In genomic region chr20:25008388-25009217, GRCh38 we compare ENCODE assay signal across 26 cellular contexts. TPM values are rescaled to one million over a fixed set of nuclear protein-coding genes. Genes with fewer than 3 reads are reported as not detected.
DNase-seq lines count a peak whose midpoint lies in the region; ATAC-seq and TF ChIP-seq lines count a peak whose summit lies in the region.
"Had no signal": no experiment of that assay in that cellular context is flagged by ENCODE, and none has a peak within 500 bp of the region (broad histone marks: within the 10 kb centered on the region; RNA-seq: fewer than 3 reads in every experiment).

No MANE protein-coding gene starts in this region.

- POLR2A ChIA-PET in activated CD4-positive, alpha-beta memory T cell treated with anti-CD3 and anti-CD28 coated beads, Interleukin-2, amount 10 ng/mL, durations not matched to agents 7 days and 5 days (lab: Charles Lee) = interaction anchor here (0.7 kb wide), 1 partner anchor 17 kb away, joined by 3 read pairs; no protein-coding TSS in a partner anchor
- POLR2A ChIA-PET in activated CD4-positive, alpha-beta memory T cell treated with anti-CD3 and anti-CD28 coated beads for 36 hours (lab: Charles Lee) = no interaction called here
- POLR2A ChIA-PET in naive thymus-derived CD8-positive, alpha-beta T cell (lab: Charles Lee) = interaction anchor here (0.6 to 0.9 kb wide), 2 partner anchors 33 to 51 kb away, joined by 3 read pairs; no protein-coding TSS in a partner anchor

- H3K27ac Mint-ChIP-seq in activated CD4-positive, alpha-beta memory T cell treated with anti-CD3 and anti-CD28 coated beads, Interleukin-2, amount 10 ng/mL, durations not matched to agents 7 days and 5 days = no peak overlapping the region
- H3K27ac Mint-ChIP-seq in activated CD4-positive, alpha-beta memory T cell treated with anti-CD3 and anti-CD28 coated beads for 36 hours = no peak overlapping the region
- peak overlapping the region in 2 of 10 donors; percentile 20 to 61 for H3K27ac Mint-ChIP-seq in naive thymus-derived CD8-positive, alpha-beta T cell
- H3K27ac Mint-ChIP-seq: activated CD8-positive, alpha-beta T cell treated with anti-CD3 and anti-CD28 coated beads, Interleukin-2, amount 10 ng/mL, durations not matched to agents 7 days and 5 days; activated naive CD8-positive, alpha-beta T cell treated with anti-CD3 and anti-CD28 coated beads, Interleukin-2, amount 50 U/mL, for 24 hours; activated T-helper 1 cell treated with anti-CD3 and anti-CD28 coated beads, Interleukin-12 subunit alpha, Interleukin-12 subunit beta, Interleukin-2, Interleukin-4 antibody, amounts not matched to agents 30 ng/mL and 10 ng/mL and 1 ng/mL, durations not matched to agents 14 hours and 24 hours and 36 hours; stimulated activated memory B cell treated with anti-CD40 and anti-IgM and Interleukin-4, amounts not matched to agents 10 μg/mL and 1 μg/mL and 100 μg/mL, for 72 hours had no signal

- TF ChIP-seq EP300 in gastroesophageal sphincter (IDR thresholded peaks at IDR 0.05) = no peak
- no peak for TF ChIP-seq EP300 in sigmoid colon (IDR thresholded peaks at IDR 0.05)

- peaks cover 0 to 79% (median 0%) of the 10 kb centered on the region in 3 donors for H3K36me3 ChIP-seq in Peyer's patch
- H3K36me3 ChIP-seq in gastroesophageal sphincter = peaks cover 0 to 85% of the 10 kb centered on the region in 2 donors
- peaks cover 11 to 76% (median 41%) of the 10 kb centered on the region in 4 donors for H3K36me3 ChIP-seq in sigmoid colon
- H3K36me3 ChIP-seq: SJSA1 had no signal

- in situ Hi-C loops in GM13977 (cut with MboI; ENCODE audit: low pct_unique_long_range_greater_than_20kb, low sequenced_read_pairs, unreplicated experiment) = no loop called here

- H3K4me3 ChIP-seq in Peyer's patch (no peak overlapping the region), gastroesophageal sphincter (no peak overlapping the region), sigmoid colon (no peak overlapping the region)
- H3K4me3 ChIP-seq: lower lobe of right lung, SJSA1, suprapubic skin had no signal

- DNase-seq in activated CD4-positive, alpha-beta memory T cell treated with anti-CD3 and anti-CD28 coated beads, Interleukin-2, amount 10 ng/mL, durations not matched to agents 7 days and 5 days = peak; percentile 11
- DNase-seq in activated CD4-positive, alpha-beta memory T cell treated with anti-CD3 and anti-CD28 coated beads for 36 hours = no peak
- DNase-seq in Peyer's patch (peak; percentile 2 to 48 (median 48)), sigmoid colon (peak; percentile 57), GM13977 (ENCODE audit: low spot score) (no peak), activated gamma-delta T cell (lab: John Stamatoyannopoulos, UW) (no peak)
- DNase-seq in naive thymus-derived CD8-positive, alpha-beta T cell = no peak
- DNase-seq: activated CD8-positive, alpha-beta T cell treated with anti-CD3 and anti-CD28 coated beads, Interleukin-2, amount 10 ng/mL, durations not matched to agents 7 days and 5 days; activated naive CD8-positive, alpha-beta T cell treated with anti-CD3 and anti-CD28 coated beads, Interleukin-2, amount 50 U/mL, for 24 hours; effector memory CD4-positive, alpha-beta T cell; erythroblast; foreskin melanocyte; hypothalamus; lower lobe of right lung; NCI-H1092; NCI-H187 treated with DMSO at 0.1 percent for 48 hours; NCI-H526; stimulated activated CD4-positive, alpha-beta T cell treated with anti-CD3 and anti-CD28 coated beads, Interleukin-4, amount 100 ng/mL, for 1 hour had no signal

- H3K4me1 ChIP-seq in Peyer's patch = peaks cover 0 to 10% (median 0%) of the 10 kb centered on the region in 4 donors
- peaks cover 0 to 46% (median 11%) of the 10 kb centered on the region in 3 donors for H3K4me1 ChIP-seq in gastroesophageal sphincter
- H3K4me1 ChIP-seq in sigmoid colon = peaks cover 0 to 49% (median 30%) of the 10 kb centered on the region in 4 donors
- H3K4me1 ChIP-seq: lower lobe of right lung, suprapubic skin had no signal

- no peak overlapping the region for H3K4me3 Mint-ChIP-seq in activated CD4-positive, alpha-beta memory T cell treated with anti-CD3 and anti-CD28 coated beads, Interleukin-2, amount 10 ng/mL, durations not matched to agents 7 days and 5 days
- no peak overlapping the region for H3K4me3 Mint-ChIP-seq in activated CD4-positive, alpha-beta memory T cell treated with anti-CD3 and anti-CD28 coated beads for 36 hours
- no peak overlapping the region for H3K4me3 Mint-ChIP-seq in naive thymus-derived CD8-positive, alpha-beta T cell
- H3K4me3 Mint-ChIP-seq: activated CD8-positive, alpha-beta T cell treated with anti-CD3 and anti-CD28 coated beads, Interleukin-2, amount 10 ng/mL, durations not matched to agents 7 days and 5 days; activated naive CD8-positive, alpha-beta T cell treated with anti-CD3 and anti-CD28 coated beads, Interleukin-2, amount 50 U/mL, for 24 hours; activated T-helper 1 cell treated with anti-CD3 and anti-CD28 coated beads, Interleukin-12 subunit alpha, Interleukin-12 subunit beta, Interleukin-2, Interleukin-4 antibody, amounts not matched to agents 30 ng/mL and 10 ng/mL and 1 ng/mL, durations not matched to agents 14 hours and 24 hours and 36 hours; stimulated activated memory B cell treated with anti-CD40 and anti-IgM and Interleukin-4, amounts not matched to agents 10 μg/mL and 1 μg/mL and 100 μg/mL, for 72 hours had no signal

- no peak for ATAC-seq in gastroesophageal sphincter
- no peak for ATAC-seq in naive thymus-derived CD8-positive, alpha-beta T cell
- ATAC-seq: activated CD8-positive, alpha-beta T cell treated with anti-CD3 and anti-CD28 coated beads, Interleukin-2, amount 10 ng/mL, durations not matched to agents 7 days and 5 days; activated naive CD8-positive, alpha-beta T cell treated with anti-CD3 and anti-CD28 coated beads, Interleukin-2, amount 50 U/mL, for 24 hours; HCT116; lower lobe of right lung; stimulated activated memory B cell treated with anti-CD40 and anti-IgM and Interleukin-4, amounts not matched to agents 10 μg/mL and 1 μg/mL and 100 μg/mL, for 72 hours had no signal

- TF ChIP-seq POLR2A in Peyer's patch (IDR thresholded peaks at IDR 0.05) (no peak), gastroesophageal sphincter (IDR thresholded peaks at IDR 0.05) (no peak), sigmoid colon (IDR thresholded peaks at IDR 0.05) (no peak)

- TF ChIP-seq CTCF in Peyer's patch (IDR thresholded peaks at IDR 0.05) (no peak), gastroesophageal sphincter (IDR thresholded peaks at IDR 0.05) (no peak), sigmoid colon (IDR thresholded peaks at IDR 0.05) (no peak), GM13977 (IDR thresholded peaks at IDR 0.05; ENCODE audit: extremely low read depth, insufficient read depth, missing control alignments) (no peak)

- intact Hi-C loops in activated CD4-positive, alpha-beta memory T cell treated with anti-CD3 and anti-CD28 coated beads for 36 hours (cut with micrococcal nuclease) = no loop called here
- intact Hi-C loops in sigmoid colon (cut with DNase I) = no loop called here

- H3K27ac ChIP-seq in Peyer's patch = no peak overlapping the region
- peak overlapping the region in 3 of 4 donors; percentile 22 to 72 (median 55) for H3K27ac ChIP-seq in gastroesophageal sphincter
- H3K27ac ChIP-seq in sigmoid colon = peak overlapping the region in 3 of 4 donors; percentile 57 to 79 (median 64)
- H3K27ac ChIP-seq: 22Rv1, lower lobe of right lung, SJSA1, suprapubic skin had no signal

- H3K36me3 Mint-ChIP-seq in activated CD4-positive, alpha-beta memory T cell treated with anti-CD3 and anti-CD28 coated beads, Interleukin-2, amount 10 ng/mL, durations not matched to agents 7 days and 5 days (ENCODE audit: low read depth) = peaks cover 21% of the 10 kb centered on the region
- H3K36me3 Mint-ChIP-seq in activated CD4-positive, alpha-beta memory T cell treated with anti-CD3 and anti-CD28 coated beads for 36 hours = peaks cover 14% of the 10 kb centered on the region
- peaks cover 6 to 87% (median 26%) of the 10 kb centered on the region in 3 donors for H3K36me3 Mint-ChIP-seq in naive thymus-derived CD8-positive, alpha-beta T cell

- H3K27me3 ChIP-seq in Peyer's patch (no peaks in the 10 kb centered on the region), gastroesophageal sphincter (no peaks in the 10 kb centered on the region), sigmoid colon (no peaks in the 10 kb centered on the region)
- H3K27me3 ChIP-seq: SJSA1, suprapubic skin had no signal

- no peaks in the 10 kb centered on the region for H3K27me3 Mint-ChIP-seq in activated CD4-positive, alpha-beta memory T cell treated with anti-CD3 and anti-CD28 coated beads, Interleukin-2, amount 10 ng/mL, durations not matched to agents 7 days and 5 days
- H3K27me3 Mint-ChIP-seq in activated CD4-positive, alpha-beta memory T cell treated with anti-CD3 and anti-CD28 coated beads for 36 hours = no peaks in the 10 kb centered on the region
- no peaks in the 10 kb centered on the region for H3K27me3 Mint-ChIP-seq in naive thymus-derived CD8-positive, alpha-beta T cell
- H3K27me3 Mint-ChIP-seq: activated naive CD8-positive, alpha-beta T cell treated with anti-CD3 and anti-CD28 coated beads, Interleukin-2, amount 50 U/mL, for 24 hours; stimulated activated memory B cell treated with anti-CD40 and anti-IgM and Interleukin-4, amounts not matched to agents 10 μg/mL and 1 μg/mL and 100 μg/mL, for 72 hours had no signal

- no peaks in the 10 kb centered on the region for H3K4me1 Mint-ChIP-seq in activated CD4-positive, alpha-beta memory T cell treated with anti-CD3 and anti-CD28 coated beads, Interleukin-2, amount 10 ng/mL, durations not matched to agents 7 days and 5 days
- H3K4me1 Mint-ChIP-seq in activated CD4-positive, alpha-beta memory T cell treated with anti-CD3 and anti-CD28 coated beads for 36 hours (ENCODE audit: low read depth) = no peaks in the 10 kb centered on the region
- H3K4me1 Mint-ChIP-seq in naive thymus-derived CD8-positive, alpha-beta T cell = no peaks in the 10 kb centered on the region
- H3K4me1 Mint-ChIP-seq: activated naive CD8-positive, alpha-beta T cell treated with anti-CD3 and anti-CD28 coated beads, Interleukin-2, amount 50 U/mL, for 24 hours; stimulated activated memory B cell treated with anti-CD40 and anti-IgM and Interleukin-4, amounts not matched to agents 10 μg/mL and 1 μg/mL and 100 μg/mL, for 72 hours had no signal

- no peaks in the 10 kb centered on the region for H3K9me3 ChIP-seq in Peyer's patch
- no peaks in the 10 kb centered on the region for H3K9me3 ChIP-seq in gastroesophageal sphincter
- no peaks in the 10 kb centered on the region for H3K9me3 ChIP-seq in sigmoid colon
- H3K9me3 ChIP-seq: lower lobe of right lung, SJSA1, suprapubic skin had no signal

- no peaks in the 10 kb centered on the region for H3K9me3 Mint-ChIP-seq in activated CD4-positive, alpha-beta memory T cell treated with anti-CD3 and anti-CD28 coated beads, Interleukin-2, amount 10 ng/mL, durations not matched to agents 7 days and 5 days
- no peaks in the 10 kb centered on the region for H3K9me3 Mint-ChIP-seq in activated CD4-positive, alpha-beta memory T cell treated with anti-CD3 and anti-CD28 coated beads for 36 hours
- H3K9me3 Mint-ChIP-seq in naive thymus-derived CD8-positive, alpha-beta T cell = no peaks in the 10 kb centered on the region
- H3K9me3 Mint-ChIP-seq: activated naive CD8-positive, alpha-beta T cell treated with anti-CD3 and anti-CD28 coated beads, Interleukin-2, amount 50 U/mL, for 24 hours; activated T-helper 1 cell treated with anti-CD3 and anti-CD28 coated beads, Interleukin-12 subunit alpha, Interleukin-12 subunit beta, Interleukin-2, Interleukin-4 antibody, amounts not matched to agents 30 ng/mL and 10 ng/mL and 1 ng/mL, durations not matched to agents 14 hours and 24 hours and 36 hours; stimulated activated memory B cell treated with anti-CD40 and anti-IgM and Interleukin-4, amounts not matched to agents 10 μg/mL and 1 μg/mL and 100 μg/mL, for 72 hours had no signal

- CTCF ChIA-PET in activated CD4-positive, alpha-beta memory T cell treated with anti-CD3 and anti-CD28 coated beads, Interleukin-2, amount 10 ng/mL, durations not matched to agents 7 days and 5 days (lab: Charles Lee) = no interaction called here
- CTCF ChIA-PET in activated CD4-positive, alpha-beta memory T cell treated with anti-CD3 and anti-CD28 coated beads for 36 hours (lab: Charles Lee) = interaction anchor here (1.1 to 1.7 kb wide), 2 partner anchors 13 to 170 kb away, joined by 3 to 6 read pairs; no protein-coding TSS in a partner anchor

- WGBS in gastroesophageal sphincter (ENCODE audit: low coverage in 1 of 2), 2 donors = 95 to 97% methylated on average over 4 of the region's 11 CpGs
- WGBS in sigmoid colon, 2 donors = 95 to 96% methylated on average over 11 of the region's 11 CpGs

RNA-seq across cellular contexts. Expression of gene APMAP, which starts 16.1 kb away (rescaled TPM):
- 10 to 100 TPM; 44.1 to 46.5 TPM for total RNA-seq in activated CD4-positive, alpha-beta memory T cell treated with anti-CD3 and anti-CD28 coated beads, Interleukin-2, amount 10 ng/mL, durations not matched to agents 7 days and 5 days
- total RNA-seq in activated CD4-positive, alpha-beta memory T cell treated with anti-CD3 and anti-CD28 coated beads for 36 hours = 10 to 100 TPM; 45.5 to 46.6 TPM
- total RNA-seq in Peyer's patch = 10 to 100 TPM; 19.0 to 40.9 (median 31.6) TPM
- total RNA-seq in gastroesophageal sphincter = 10 to 100 TPM; 24.3 to 46.8 (median 35.9) TPM
- 10 to 100 TPM; 22.7 to 35.3 (median 28.9) TPM for total RNA-seq in sigmoid colon
- 10 to 100 TPM in 2 of 3 donors, 1 to 10 TPM in 1; 9.6 to 55.8 (median 25.2) TPM for polyA plus RNA-seq in sigmoid colon
- 10 to 100 TPM; 46.0 to 46.2 TPM for total RNA-seq in naive thymus-derived CD8-positive, alpha-beta T cell
- polyA plus RNA-seq in naive thymus-derived CD8-positive, alpha-beta T cell = 100 to 1,000 TPM in 1 of 3 donors, 10 to 100 TPM in 2; 74.5 to 234 (median 81.7) TPM

RNA-seq across cellular contexts. Expression of gene ACSS1, which starts 49.3 kb away (rescaled TPM):
- total RNA-seq in activated CD4-positive, alpha-beta memory T cell treated with anti-CD3 and anti-CD28 coated beads, Interleukin-2, amount 10 ng/mL, durations not matched to agents 7 days and 5 days = 10 to 100 TPM; 38.3 to 40.3 TPM
- total RNA-seq in activated CD4-positive, alpha-beta memory T cell treated with anti-CD3 and anti-CD28 coated beads for 36 hours = 10 to 100 TPM; 15.2 to 16.2 TPM
- 100 to 1,000 TPM in 3 of 4 donors, 10 to 100 TPM in 1; 49.5 to 160 (median 134) TPM for total RNA-seq in Peyer's patch
- total RNA-seq in gastroesophageal sphincter = 100 to 1,000 TPM in 1 of 4 donors, 10 to 100 TPM in 3; 44.7 to 105 (median 61.6) TPM
- 10 to 100 TPM; 27.1 to 41.0 (median 30.5) TPM for total RNA-seq in sigmoid colon
- 10 to 100 TPM; 20.1 to 24.7 (median 21.0) TPM for polyA plus RNA-seq in sigmoid colon
- total RNA-seq in naive thymus-derived CD8-positive, alpha-beta T cell = 10 to 100 TPM; 56.7 to 57.8 TPM
- 10 to 100 TPM; 45.2 to 48.2 (median 46.7) TPM for polyA plus RNA-seq in naive thymus-derived CD8-positive, alpha-beta T cell

RNA-seq across cellular contexts. Expression of gene CST7, which starts 59.5 kb away (rescaled TPM):
- total RNA-seq in activated CD4-positive, alpha-beta memory T cell treated with anti-CD3 and anti-CD28 coated beads, Interleukin-2, amount 10 ng/mL, durations not matched to agents 7 days and 5 days = 100 to 1,000 TPM; 178 to 182 TPM
- 10 to 100 TPM; 81.8 to 83.1 TPM for total RNA-seq in activated CD4-positive, alpha-beta memory T cell treated with anti-CD3 and anti-CD28 coated beads for 36 hours
- total RNA-seq in Peyer's patch = 1 to 10 TPM in 3 of 4 donors, not detected in 1; 4.2 to 4.7 (median 4.4) TPM
- 1 to 10 TPM in 1 of 4 donors, under 1 TPM in 1, not detected in 2; 0.37 to 4.0 TPM for total RNA-seq in gastroesophageal sphincter
- total RNA-seq in sigmoid colon = 1 to 10 TPM in 1 of 4 donors, under 1 TPM in 2, not detected in 1; 0.66 to 3.5 (median 0.71) TPM
- 10 to 100 TPM in 1 of 3 donors, 1 to 10 TPM in 2; 3.9 to 10.4 (median 4.2) TPM for polyA plus RNA-seq in sigmoid colon
- total RNA-seq in naive thymus-derived CD8-positive, alpha-beta T cell = 1 to 10 TPM; 5.5 to 6.6 TPM
- polyA plus RNA-seq in naive thymus-derived CD8-positive, alpha-beta T cell = 100 to 1,000 TPM in 1 of 3 donors, 10 to 100 TPM in 2; 13.3 to 581 (median 21.3) TPM
- total RNA-seq: chondrocyte, SJSA1 had no signal

Comparison
In these comparisons a context has a peak if more than half of its experiments do, and no peak if none do; other contexts are left out.
1. DNase-seq: peak in activated CD4-positive, alpha-beta memory T cell treated with anti-CD3 and anti-CD28 coated beads, Interleukin-2, amount 10 ng/mL, durations not matched to agents 7 days and 5 days (single experiment), Peyer's patch (3 of 3) and sigmoid colon (single experiment); none in activated CD4-positive, alpha-beta memory T cell treated with anti-CD3 and anti-CD28 coated beads for 36 hours (single experiment), naive thymus-derived CD8-positive, alpha-beta T cell (0 of 10), GM13977 (single experiment) and activated gamma-delta T cell (single experiment).
2. H3K27ac ChIP-seq: peak in gastroesophageal sphincter (3 of 4) and sigmoid colon (3 of 4); none in Peyer's patch (0 of 4).
3. RNA of gene CST7, which starts 59.5 kb away (total RNA-seq): 178 to 182 TPM in activated CD4-positive, alpha-beta memory T cell treated with anti-CD3 and anti-CD28 coated beads, Interleukin-2, amount 10 ng/mL, durations not matched to agents 7 days and 5 days and 81.8 to 83.1 TPM in activated CD4-positive, alpha-beta memory T cell treated with anti-CD3 and anti-CD28 coated beads for 36 hours; 5.5 to 6.6 TPM in naive thymus-derived CD8-positive, alpha-beta T cell, 4.2 to 4.7 TPM in Peyer's patch, 0.66 to 3.5 TPM in sigmoid colon and 0.37 to 4.0 TPM in gastroesophageal sphincter; every median in the first group is over 10 times any median in the second.